Comparison of ENCODE assay signal across 1 cellular context in genomic region chr9:134067904-134068741, GRCh38.
TF ChIP-seq lines count a peak whose summit lies in the region.

BRD3 (minus strand) TSS chr9:134068026; CDS start chr9:134053477, 14,549 bp downstream.

TF ChIP-seq in HepG2, 621 proteins besides CTCF, POLR2A, EP300 and RAD21 (continued from another document and continues in another):
- TF ChIP-seq YY1 (IDR thresholded peaks at IDR 0.05; ENCODE audit: insufficient read depth, insufficient replicate concordance, low read depth, low read length) (no peak), ZNF136 (CRISPR knock-in tag; IDR thresholded peaks at IDR 0.05; ENCODE audit: low read depth) (no peak), GABPB1 (CRISPR knock-in tag; IDR thresholded peaks at IDR 0.05) (0 out of 2 replicates have a peak, but pooled peaks have one; percentile 22), ZBTB37 (CRISPR knock-in tag; IDR thresholded peaks at IDR 0.05) (no peak), ISX (CRISPR knock-in tag; conservative IDR thresholded peaks at IDR 0.05) (no peak), YEATS4 (CRISPR knock-in tag; IDR thresholded peaks at IDR 0.05; ENCODE audit: borderline replicate concordance) (peak; percentile 67), PHF21A (CRISPR knock-in tag; IDR thresholded peaks at IDR 0.05) (no peak; the same call in 1 of the 2 replicates), SRSF4 (IDR thresholded peaks at IDR 0.05; ENCODE audit: low read depth, low read length, poor library complexity, severe bottlenecking) (no peak), ZNF556 (CRISPR knock-in tag; IDR thresholded peaks at IDR 0.05; ENCODE audit: borderline replicate concordance) (no peak), CBX5 (CRISPR knock-in tag; IDR thresholded peaks at IDR 0.05; ENCODE audit: borderline replicate concordance) (no peak), IKZF4 (CRISPR knock-in tag; IDR thresholded peaks at IDR 0.05; ENCODE audit: borderline replicate concordance, low read depth, not compliant biosample characterization) (peak; percentile 37), ZSCAN25 (CRISPR knock-in tag; IDR thresholded peaks at IDR 0.05) (0 out of 2 replicates have a peak, but pooled peaks have one; percentile 26), THAP11 (CRISPR knock-in tag; IDR thresholded peaks at IDR 0.05) (peak; percentile 94), ZNF75D (CRISPR knock-in tag; IDR thresholded peaks at IDR 0.05; ENCODE audit: borderline replicate concordance) (no peak), HNRNPK (IDR thresholded peaks at IDR 0.05; ENCODE audit: low read depth, low read length, poor library complexity, severe bottlenecking) (no peak), FOSL1 (CRISPR knock-in tag; IDR thresholded peaks at IDR 0.05; ENCODE audit: borderline replicate concordance) (no peak), SP2 (CRISPR knock-in tag; IDR thresholded peaks at IDR 0.05) (no peak), MZF1 (CRISPR knock-in tag; IDR thresholded peaks at IDR 0.05; ENCODE audit: borderline replicate concordance) (no peak), CHD2 (IDR thresholded peaks at IDR 0.05; ENCODE audit: low read depth, low read length) (no peak), ZNF44 (CRISPR knock-in tag; IDR thresholded peaks at IDR 0.05) (no peak), ZNF350 (CRISPR knock-in tag; IDR thresholded peaks at IDR 0.05; ENCODE audit: borderline replicate concordance, low read depth) (no peak), KDM5A (IDR thresholded peaks at IDR 0.05; ENCODE audit: borderline replicate concordance, low read length) (peak; percentile 72; the same call in 1 of the 2 replicates), ZNF138 (CRISPR knock-in tag; IDR thresholded peaks at IDR 0.05; ENCODE audit: low read depth) (no peak), KLF13 (CRISPR knock-in tag; IDR thresholded peaks at IDR 0.05) (no peak), NCOA5 (CRISPR knock-in tag; IDR thresholded peaks at IDR 0.05) (no peak)
- TF ChIP-seq, protein P1, sequence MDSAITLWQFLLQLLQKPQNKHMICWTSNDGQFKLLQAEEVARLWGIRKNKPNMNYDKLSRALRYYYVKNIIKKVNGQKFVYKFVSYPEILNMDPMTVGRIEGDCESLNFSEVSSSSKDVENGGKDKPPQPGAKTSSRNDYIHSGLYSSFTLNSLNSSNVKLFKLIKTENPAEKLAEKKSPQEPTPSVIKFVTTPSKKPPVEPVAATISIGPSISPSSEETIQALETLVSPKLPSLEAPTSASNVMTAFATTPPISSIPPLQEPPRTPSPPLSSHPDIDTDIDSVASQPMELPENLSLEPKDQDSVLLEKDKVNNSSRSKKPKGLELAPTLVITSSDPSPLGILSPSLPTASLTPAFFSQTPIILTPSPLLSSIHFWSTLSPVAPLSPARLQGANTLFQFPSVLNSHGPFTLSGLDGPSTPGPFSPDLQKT (CRISPR knock-in tag; IDR thresholded peaks at IDR 0.05; ENCODE audit: borderline replicate concordance), result no peak
- TF ChIP-seq, protein P2, sequence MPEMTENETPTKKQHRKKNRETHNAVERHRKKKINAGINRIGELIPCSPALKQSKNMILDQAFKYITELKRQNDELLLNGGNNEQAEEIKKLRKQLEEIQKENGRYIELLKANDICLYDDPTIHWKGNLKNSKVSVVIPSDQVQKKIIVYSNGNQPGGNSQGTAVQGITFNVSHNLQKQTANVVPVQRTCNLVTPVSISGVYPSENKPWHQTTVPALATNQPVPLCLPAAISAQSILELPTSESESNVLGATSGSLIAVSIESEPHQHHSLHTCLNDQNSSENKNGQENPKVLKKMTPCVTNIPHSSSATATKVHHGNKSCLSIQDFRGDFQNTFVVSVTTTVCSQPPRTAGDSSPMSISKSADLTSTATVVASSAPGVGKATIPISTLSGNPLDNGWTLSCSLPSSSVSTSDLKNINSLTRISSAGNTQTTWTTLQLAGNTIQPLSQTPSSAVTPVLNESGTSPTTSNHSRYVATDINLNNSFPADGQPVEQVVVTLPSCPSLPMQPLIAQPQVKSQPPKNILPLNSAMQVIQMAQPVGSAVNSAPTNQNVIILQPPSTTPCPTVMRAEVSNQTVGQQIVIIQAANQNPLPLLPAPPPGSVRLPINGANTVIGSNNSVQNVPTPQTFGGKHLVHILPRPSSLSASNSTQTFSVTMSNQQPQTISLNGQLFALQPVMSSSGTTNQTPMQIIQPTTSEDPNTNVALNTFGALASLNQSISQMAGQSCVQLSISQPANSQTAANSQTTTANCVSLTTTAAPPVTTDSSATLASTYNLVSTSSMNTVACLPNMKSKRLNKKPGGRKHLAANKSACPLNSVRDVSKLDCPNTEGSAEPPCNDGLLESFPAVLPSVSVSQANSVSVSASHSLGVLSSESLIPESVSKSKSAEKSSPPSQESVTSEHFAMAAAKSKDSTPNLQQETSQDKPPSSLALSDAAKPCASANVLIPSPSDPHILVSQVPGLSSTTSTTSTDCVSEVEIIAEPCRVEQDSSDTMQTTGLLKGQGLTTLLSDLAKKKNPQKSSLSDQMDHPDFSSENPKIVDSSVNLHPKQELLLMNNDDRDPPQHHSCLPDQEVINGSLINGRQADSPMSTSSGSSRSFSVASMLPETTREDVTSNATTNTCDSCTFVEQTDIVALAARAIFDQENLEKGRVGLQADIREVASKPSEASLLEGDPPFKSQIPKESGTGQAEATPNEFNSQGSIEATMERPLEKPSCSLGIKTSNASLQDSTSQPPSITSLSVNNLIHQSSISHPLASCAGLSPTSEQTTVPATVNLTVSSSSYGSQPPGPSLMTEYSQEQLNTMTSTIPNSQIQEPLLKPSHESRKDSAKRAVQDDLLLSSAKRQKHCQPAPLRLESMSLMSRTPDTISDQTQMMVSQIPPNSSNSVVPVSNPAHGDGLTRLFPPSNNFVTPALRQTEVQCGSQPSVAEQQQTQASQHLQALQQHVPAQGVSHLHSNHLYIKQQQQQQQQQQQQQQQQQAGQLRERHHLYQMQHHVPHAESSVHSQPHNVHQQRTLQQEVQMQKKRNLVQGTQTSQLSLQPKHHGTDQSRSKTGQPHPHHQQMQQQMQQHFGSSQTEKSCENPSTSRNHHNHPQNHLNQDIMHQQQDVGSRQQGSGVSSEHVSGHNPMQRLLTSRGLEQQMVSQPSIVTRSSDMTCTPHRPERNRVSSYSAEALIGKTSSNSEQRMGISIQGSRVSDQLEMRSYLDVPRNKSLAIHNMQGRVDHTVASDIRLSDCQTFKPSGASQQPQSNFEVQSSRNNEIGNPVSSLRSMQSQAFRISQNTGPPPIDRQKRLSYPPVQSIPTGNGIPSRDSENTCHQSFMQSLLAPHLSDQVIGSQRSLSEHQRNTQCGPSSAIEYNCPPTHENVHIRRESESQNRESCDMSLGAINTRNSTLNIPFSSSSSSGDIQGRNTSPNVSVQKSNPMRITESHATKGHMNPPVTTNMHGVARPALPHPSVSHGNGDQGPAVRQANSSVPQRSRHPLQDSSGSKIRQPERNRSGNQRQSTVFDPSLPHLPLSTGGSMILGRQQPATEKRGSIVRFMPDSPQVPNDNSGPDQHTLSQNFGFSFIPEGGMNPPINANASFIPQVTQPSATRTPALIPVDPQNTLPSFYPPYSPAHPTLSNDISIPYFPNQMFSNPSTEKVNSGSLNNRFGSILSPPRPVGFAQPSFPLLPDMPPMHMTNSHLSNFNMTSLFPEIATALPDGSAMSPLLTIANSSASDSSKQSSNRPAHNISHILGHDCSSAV (CRISPR knock-in tag; IDR thresholded peaks at IDR 0.05; ENCODE audit: borderline replicate concordance), result no peak
- TF ChIP-seq, protein P3, sequence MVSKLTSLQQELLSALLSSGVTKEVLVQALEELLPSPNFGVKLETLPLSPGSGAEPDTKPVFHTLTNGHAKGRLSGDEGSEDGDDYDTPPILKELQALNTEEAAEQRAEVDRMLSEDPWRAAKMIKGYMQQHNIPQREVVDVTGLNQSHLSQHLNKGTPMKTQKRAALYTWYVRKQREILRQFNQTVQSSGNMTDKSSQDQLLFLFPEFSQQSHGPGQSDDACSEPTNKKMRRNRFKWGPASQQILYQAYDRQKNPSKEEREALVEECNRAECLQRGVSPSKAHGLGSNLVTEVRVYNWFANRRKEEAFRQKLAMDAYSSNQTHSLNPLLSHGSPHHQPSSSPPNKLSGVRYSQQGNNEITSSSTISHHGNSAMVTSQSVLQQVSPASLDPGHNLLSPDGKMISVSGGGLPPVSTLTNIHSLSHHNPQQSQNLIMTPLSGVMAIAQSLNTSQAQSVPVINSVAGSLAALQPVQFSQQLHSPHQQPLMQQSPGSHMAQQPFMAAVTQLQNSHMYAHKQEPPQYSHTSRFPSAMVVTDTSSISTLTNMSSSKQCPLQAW (CRISPR knock-in tag; IDR thresholded peaks at IDR 0.05), result no peak
- TF ChIP-seq, protein P4, sequence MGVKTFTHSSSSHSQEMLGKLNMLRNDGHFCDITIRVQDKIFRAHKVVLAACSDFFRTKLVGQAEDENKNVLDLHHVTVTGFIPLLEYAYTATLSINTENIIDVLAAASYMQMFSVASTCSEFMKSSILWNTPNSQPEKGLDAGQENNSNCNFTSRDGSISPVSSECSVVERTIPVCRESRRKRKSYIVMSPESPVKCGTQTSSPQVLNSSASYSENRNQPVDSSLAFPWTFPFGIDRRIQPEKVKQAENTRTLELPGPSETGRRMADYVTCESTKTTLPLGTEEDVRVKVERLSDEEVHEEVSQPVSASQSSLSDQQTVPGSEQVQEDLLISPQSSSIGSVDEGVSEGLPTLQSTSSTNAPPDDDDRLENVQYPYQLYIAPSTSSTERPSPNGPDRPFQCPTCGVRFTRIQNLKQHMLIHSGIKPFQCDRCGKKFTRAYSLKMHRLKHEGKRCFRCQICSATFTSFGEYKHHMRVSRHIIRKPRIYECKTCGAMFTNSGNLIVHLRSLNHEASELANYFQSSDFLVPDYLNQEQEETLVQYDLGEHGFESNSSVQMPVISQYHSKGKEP (CRISPR knock-in tag; IDR thresholded peaks at IDR 0.05), result no peak
- TF ChIP-seq, protein P5, sequence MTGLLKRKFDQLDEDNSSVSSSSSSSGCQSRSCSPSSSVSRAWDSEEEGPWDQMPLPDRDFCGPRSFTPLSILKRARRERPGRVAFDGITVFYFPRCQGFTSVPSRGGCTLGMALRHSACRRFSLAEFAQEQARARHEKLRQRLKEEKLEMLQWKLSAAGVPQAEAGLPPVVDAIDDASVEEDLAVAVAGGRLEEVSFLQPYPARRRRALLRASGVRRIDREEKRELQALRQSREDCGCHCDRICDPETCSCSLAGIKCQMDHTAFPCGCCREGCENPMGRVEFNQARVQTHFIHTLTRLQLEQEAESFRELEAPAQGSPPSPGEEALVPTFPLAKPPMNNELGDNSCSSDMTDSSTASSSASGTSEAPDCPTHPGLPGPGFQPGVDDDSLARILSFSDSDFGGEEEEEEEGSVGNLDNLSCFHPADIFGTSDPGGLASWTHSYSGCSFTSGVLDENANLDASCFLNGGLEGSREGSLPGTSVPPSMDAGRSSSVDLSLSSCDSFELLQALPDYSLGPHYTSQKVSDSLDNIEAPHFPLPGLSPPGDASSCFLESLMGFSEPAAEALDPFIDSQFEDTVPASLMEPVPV (CRISPR knock-in tag; IDR thresholded peaks at IDR 0.05), result no peak
- TF ChIP-seq, protein P6, sequence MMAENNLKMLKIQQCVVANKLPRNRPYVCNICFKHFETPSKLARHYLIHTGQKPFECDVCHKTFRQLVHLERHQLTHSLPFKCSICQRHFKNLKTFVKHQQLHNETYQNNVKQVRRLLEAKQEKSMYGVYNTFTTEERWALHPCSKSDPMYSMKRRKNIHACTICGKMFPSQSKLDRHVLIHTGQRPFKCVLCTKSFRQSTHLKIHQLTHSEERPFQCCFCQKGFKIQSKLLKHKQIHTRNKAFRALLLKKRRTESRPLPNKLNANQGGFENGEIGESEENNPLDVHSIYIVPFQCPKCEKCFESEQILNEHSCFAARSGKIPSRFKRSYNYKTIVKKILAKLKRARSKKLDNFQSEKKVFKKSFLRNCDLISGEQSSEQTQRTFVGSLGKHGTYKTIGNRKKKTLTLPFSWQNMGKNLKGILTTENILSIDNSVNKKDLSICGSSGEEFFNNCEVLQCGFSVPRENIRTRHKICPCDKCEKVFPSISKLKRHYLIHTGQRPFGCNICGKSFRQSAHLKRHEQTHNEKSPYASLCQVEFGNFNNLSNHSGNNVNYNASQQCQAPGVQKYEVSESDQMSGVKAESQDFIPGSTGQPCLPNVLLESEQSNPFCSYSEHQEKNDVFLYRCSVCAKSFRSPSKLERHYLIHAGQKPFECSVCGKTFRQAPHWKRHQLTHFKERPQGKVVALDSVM (CRISPR knock-in tag; IDR thresholded peaks at IDR 0.05), result no peak
- TF ChIP-seq, protein P7, sequence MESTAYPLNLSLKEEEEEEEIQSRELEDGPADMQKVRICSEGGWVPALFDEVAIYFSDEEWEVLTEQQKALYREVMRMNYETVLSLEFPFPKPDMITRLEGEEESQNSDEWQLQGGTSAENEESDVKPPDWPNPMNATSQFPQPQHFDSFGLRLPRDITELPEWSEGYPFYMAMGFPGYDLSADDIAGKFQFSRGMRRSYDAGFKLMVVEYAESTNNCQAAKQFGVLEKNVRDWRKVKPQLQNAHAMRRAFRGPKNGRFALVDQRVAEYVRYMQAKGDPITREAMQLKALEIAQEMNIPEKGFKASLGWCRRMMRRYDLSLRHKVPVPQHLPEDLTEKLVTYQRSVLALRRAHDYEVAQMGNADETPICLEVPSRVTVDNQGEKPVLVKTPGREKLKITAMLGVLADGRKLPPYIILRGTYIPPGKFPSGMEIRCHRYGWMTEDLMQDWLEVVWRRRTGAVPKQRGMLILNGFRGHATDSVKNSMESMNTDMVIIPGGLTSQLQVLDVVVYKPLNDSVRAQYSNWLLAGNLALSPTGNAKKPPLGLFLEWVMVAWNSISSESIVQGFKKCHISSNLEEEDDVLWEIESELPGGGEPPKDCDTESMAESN (CRISPR knock-in tag; conservative IDR thresholded peaks at IDR 0.05), result no peak
- TF ChIP-seq, protein P8, sequence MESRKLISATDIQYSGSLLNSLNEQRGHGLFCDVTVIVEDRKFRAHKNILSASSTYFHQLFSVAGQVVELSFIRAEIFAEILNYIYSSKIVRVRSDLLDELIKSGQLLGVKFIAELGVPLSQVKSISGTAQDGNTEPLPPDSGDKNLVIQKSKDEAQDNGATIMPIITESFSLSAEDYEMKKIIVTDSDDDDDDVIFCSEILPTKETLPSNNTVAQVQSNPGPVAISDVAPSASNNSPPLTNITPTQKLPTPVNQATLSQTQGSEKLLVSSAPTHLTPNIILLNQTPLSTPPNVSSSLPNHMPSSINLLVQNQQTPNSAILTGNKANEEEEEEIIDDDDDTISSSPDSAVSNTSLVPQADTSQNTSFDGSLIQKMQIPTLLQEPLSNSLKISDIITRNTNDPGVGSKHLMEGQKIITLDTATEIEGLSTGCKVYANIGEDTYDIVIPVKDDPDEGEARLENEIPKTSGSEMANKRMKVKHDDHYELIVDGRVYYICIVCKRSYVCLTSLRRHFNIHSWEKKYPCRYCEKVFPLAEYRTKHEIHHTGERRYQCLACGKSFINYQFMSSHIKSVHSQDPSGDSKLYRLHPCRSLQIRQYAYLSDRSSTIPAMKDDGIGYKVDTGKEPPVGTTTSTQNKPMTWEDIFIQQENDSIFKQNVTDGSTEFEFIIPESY (CRISPR knock-in tag; IDR thresholded peaks at IDR 0.05), result no peak
